In genomic region chr6:3767483-3767882, GRCh38 we compare ENCODE assay signal across 9 cellular contexts. TPM values are rescaled to one million over a fixed set of nuclear protein-coding genes. Genes with fewer than 3 reads are reported as not detected.
DNase-seq lines count a peak whose midpoint lies in the region; ATAC-seq, FAIRE-seq and TF ChIP-seq lines count a peak whose summit lies in the region.
"Not testable (repeated sequence)": the region's sequence is repeated elsewhere in the genome, so short reads cannot be mapped to it uniquely, and the experiment has no call there.
"Had no signal": no experiment of that assay in that cellular context is flagged by ENCODE, and none has a peak within 500 bp of the region (broad histone marks: within the 10 kb centered on the region; RNA-seq: fewer than 3 reads in every experiment).

No MANE protein-coding gene starts in this region.

- not testable (repeated sequence) for H3K4me1 ChIP-seq in HepG2 (ENCODE audit: insufficient read depth, low read length)

- H2AFZ ChIP-seq in HepG2 (ENCODE audit: low read length), result not testable (repeated sequence)

- 39% methylated on average over 6 of the region's 6 CpGs for WGBS in HepG2 (ENCODE audit: low lambda C conversion rate)

- not testable (repeated sequence) for BruUV-seq in HepG2 (replicated peaks; lab: Mats Ljungman, UMichigan)

- H3K36me3 ChIP-seq in MG63; SK-N-MC (ENCODE audit: insufficient read depth, low read length); HepG2 (replicated peaks in 1 of 2; ENCODE audit: control insufficient read depth in 1 of 2, insufficient read depth in 2 of 2, low read length in 2 of 2): not testable (repeated sequence)

- H3K27ac ChIP-seq in SK-N-MC, result 0 out of 2 replicates have a peak overlapping the region, but pooled peaks have one; percentile 66
- not testable (repeated sequence) for H3K27ac ChIP-seq in HepG2 (ENCODE audit: extremely low read length, insufficient read depth, low read length)

- not testable (repeated sequence) for TF ChIP-seq CTCF in cardiac fibroblast (IDR thresholded peaks at IDR 0.05; ENCODE audit: low read depth, low read length); fibroblast of pulmonary artery (IDR thresholded peaks at IDR 0.05; ENCODE audit: low read length, missing control alignments); HepG2 (CRISPR knock-in tag; IDR thresholded peaks at IDR 0.05)

- intact Hi-C loops in HepG2 (cut with micrococcal nuclease; ENCODE audit: unreplicated experiment); sciatic nerve (cut with DNase I): not testable (repeated sequence)

- not testable (repeated sequence) for H3K79me2 ChIP-seq in HepG2 (ENCODE audit: insufficient read depth, low read length)

- H3K27me3 ChIP-seq in MG63, result not testable (repeated sequence)
- peaks cover 0 to 14% of the 10 kb centered on the region in 2 experiments; a peak in 1 of 5 replicates for H3K27me3 ChIP-seq in HepG2 (ENCODE audit: control insufficient read depth in 1 of 2, insufficient read depth in 2 of 2, low read length in 2 of 2)

- CTCF ChIA-PET in HepG2 (lab: Yijun Ruan, JAX; ENCODE audit: low intra/inter-chr PET ratio, low total read pairs), result not testable (repeated sequence)

- not testable (repeated sequence) for H3K9me3 ChIP-seq in MG63; SK-N-MC (ENCODE audit: low read depth, low read length); HepG2 (ENCODE audit: low read length)

- not testable (repeated sequence) for H3K4me2 ChIP-seq in HepG2 (ENCODE audit: low read depth, low read length)

- POLR2A ChIA-PET in HepG2 (lab: Yijun Ruan, JAX), result interaction anchor here (1.0 to 2.1 kb wide), 3 partner anchors 9 to 21 kb away, joined by 3 to 6 read pairs (median 4); partner anchors contain the start of gene PXDC1

- not testable (repeated sequence) for H3K4me3 ChIP-seq in MG63; SK-N-MC; cardiac fibroblast (replicated peaks in 1 of 2; ENCODE audit: low read depth in 2 of 2, low read length in 2 of 2); fibroblast of pulmonary artery (replicated peaks; ENCODE audit: low read depth, low read length); HepG2 (replicated peaks in 1 of 3; ENCODE audit: insufficient read depth in 1 of 3, low read depth in 2 of 3, low read length in 3 of 3)

- TF ChIP-seq POLR2A in HepG2 (IDR thresholded peaks at IDR 0.05; ENCODE audit: insufficient read depth in 1 of 2, low read depth in 2 of 2, low read length in 2 of 2), result not testable (repeated sequence)

- FAIRE-seq in HepG2 (lab: Jason Lieb, UNC), result not testable (repeated sequence)

- in situ Hi-C loops in HepG2 (cut with HindIII; ENCODE audit: extremely low pct_ligation_motif_present, low pct_unique_long_range_greater_than_20kb), result not testable (repeated sequence)

- TF ChIP-seq RAD21 in HepG2 (CRISPR knock-in tag; IDR thresholded peaks at IDR 0.05), result not testable (repeated sequence)

- not testable (repeated sequence) for H4K20me1 ChIP-seq in HepG2 (ENCODE audit: insufficient read depth, low read length)

- TF ChIP-seq EP300 in HepG2 (IDR thresholded peaks at IDR 0.05; ENCODE audit: low read depth in 2 of 2, low read length in 2 of 2); HepG2 (CRISPR knock-in tag; IDR thresholded peaks at IDR 0.05; ENCODE audit: borderline replicate concordance): not testable (repeated sequence)

- H3K9ac ChIP-seq in SK-N-MC (ENCODE audit: insufficient read length); HepG2 (ENCODE audit: insufficient read depth, low read depth, low read length): not testable (repeated sequence)

- DNase-seq in EH (ENCODE audit: low read depth), result peak; percentile 70
- peak; percentile 19 for DNase-seq in MG63
- DNase-seq in SK-N-MC (ENCODE audit: low read depth, low spot score), result peak; percentile 26
- peak; percentile 69 to 70 for DNase-seq in cardiac fibroblast (ENCODE audit: low read depth in 2 of 2)
- peak; percentile 76 for DNase-seq in fibroblast of pulmonary artery (ENCODE audit: low read depth)
- DNase-seq in HepG2 (ENCODE audit: low spot score), result not testable (repeated sequence)
- DNase-seq in sciatic nerve (ENCODE audit: low spot score), result peak; percentile 22

- ATAC-seq in HepG2 (peak; percentile 42; the same call in 1 of the 3 replicates), sciatic nerve (peak; percentile 56)

TF ChIP-seq in HepG2, 621 proteins besides CTCF, POLR2A, EP300 and RAD21 (continues in another document):
- TF ChIP-seq SKI (IDR thresholded peaks at IDR 0.05; ENCODE audit: partially characterized antibody) (peak; percentile 19), ZNF280D (CRISPR knock-in tag; IDR thresholded peaks at IDR 0.05) (peak; percentile 90), ZBTB33 (CRISPR knock-in tag; IDR thresholded peaks at IDR 0.05) (peak; percentile 55; the same call in 1 of the 2 replicates)

RNA-seq across cellular contexts. Expression of gene PXDC1, which starts 16.0 kb away (rescaled TPM):
- 67.9 and 71.9 TPM in 2 replicates for total RNA-seq in MG63 (2014; rRNA removed; shearing (Covaris generic); ENCODE audit: low replicate concordance)
- 28.6 and 32.4 TPM in 2 replicates for total RNA-seq in HepG2 (2016; rRNA removed; fragmentation: Illumina TruSeq; extraction: Trizol)
- total RNA-seq in HepG2 (2016; cell fraction: cytosol; rRNA removed; fragmentation: Illumina TruSeq; extraction: Trizol; ENCODE audit: low read depth), result 21.2 and 24.5 TPM in 2 replicates
- total RNA-seq in HepG2 (2016; cell fraction: insoluble cytoplasmic fraction; rRNA removed; fragmentation: Illumina TruSeq; extraction: Trizol), result 22.4 and 30.7 TPM in 2 replicates
- 51.6 and 61.1 TPM in 2 replicates for total RNA-seq in HepG2 (2016; cell fraction: membrane; rRNA removed; fragmentation: Illumina TruSeq; extraction: Trizol)
- total RNA-seq in HepG2 (2016; cell fraction: nucleus; rRNA removed; fragmentation: Illumina TruSeq; extraction: Trizol), result 21.9 and 23.1 TPM in 2 replicates
- 34.7 and 36.2 TPM in 2 replicates for polyA plus RNA-seq in HepG2 (2011; rRNA removed)
- 22.9 and 28.7 TPM in 2 replicates for polyA plus RNA-seq in HepG2 (2011; cell fraction: cytosol; rRNA removed)
- 25.6 and 30.8 TPM in 2 replicates for polyA plus RNA-seq in HepG2 (2011; cell fraction: nucleus; rRNA removed)
- polyA plus RNA-seq in HepG2 (2012), result 41.2 and 50.7 TPM in 2 replicates
- polyA plus RNA-seq in HepG2 (2016; cell fraction: cytosol; fragmentation: Illumina TruSeq; extraction: Trizol; ENCODE audit: low read depth), result 23.8 and 29.3 TPM in 2 replicates
- 31.8 and 38.3 TPM in 2 replicates for polyA plus RNA-seq in HepG2 (2016; cell fraction: insoluble cytoplasmic fraction; fragmentation: Illumina TruSeq; extraction: Trizol; ENCODE audit: low read depth)
- polyA plus RNA-seq in HepG2 (2016; cell fraction: membrane; fragmentation: Illumina TruSeq; extraction: Trizol; ENCODE audit: low read depth), result 53.7 and 59.4 TPM in 2 replicates
- 39.1 and 43.2 TPM in 2 replicates for polyA plus RNA-seq in HepG2 (2016; cell fraction: nucleus; fragmentation: Illumina TruSeq; extraction: Trizol; ENCODE audit: insufficient read depth, low read depth)
- polyA minus RNA-seq in HepG2 (2011; rRNA and poly(A)+ RNA removed; ENCODE audit: low replicate concordance), result 3.0 and 49.7 TPM in 2 replicates
- polyA minus RNA-seq in HepG2 (2011; cell fraction: cytosol; rRNA and poly(A)+ RNA removed), result 24.8 and 27.3 TPM in 2 replicates
- polyA minus RNA-seq in HepG2 (2011; cell fraction: nucleus; rRNA and poly(A)+ RNA removed), result 11.2 and 12.4 TPM in 2 replicates
- total RNA-seq in sciatic nerve, result 48.3 TPM
- total RNA-seq: OCI-LY7 had no signal
- polyA plus RNA-seq: CD8-positive, alpha-beta memory T cell had no signal
